20 cellular contexts compared by ENCODE assay signal in genomic region chr22:49717322-49717919, GRCh38.
"Had no signal": no experiment of that assay in that cellular context is flagged by ENCODE, and none has a peak within 500 bp of the region (broad histone marks: within the 10 kb centered on the region; RNA-seq: fewer than 3 reads in every experiment).

No MANE protein-coding gene starts in this region.

- ATAC-seq: activated CD4-positive, alpha-beta T cell treated with anti-CD3 and anti-CD28 coated beads for 36 hours; left ventricle myocardium superior had no signal

- DNase-seq: activated B cell treated with CpG ODN at 0.5 μM for 24 hours; activated CD4-positive, alpha-beta T cell treated with anti-CD3 and anti-CD28 coated beads for 36 hours; activated CD4-positive, alpha-beta T cell treated with anti-CD3 and anti-CD28 coated beads, Interleukin-2, amount 50 U/mL, for 4 hours; activated T-cell treated with anti-CD3 and anti-CD28 coated beads for 4 hours; adrenal gland; brain microvascular endothelial cell; caudate nucleus; dermis blood vessel endothelial cell; effector memory CD4-positive, alpha-beta T cell; glutamatergic neuron; hippocampal formation; left ventricle myocardium superior; mammary epithelial cell; occipital lobe; retina; stimulated activated CD4-positive, alpha-beta T cell treated with anti-CD3 and anti-CD28 coated beads, Interleukin-4, amount 100 ng/mL, for 1 hour; stimulated activated naive CD4-positive, alpha-beta T cell; T1000; testis; trophoblast cell had no signal
